12 cellular contexts compared by ENCODE assay signal in genomic region chr17:49404371-49404770, GRCh38. TPM values are rescaled to one million over a fixed set of nuclear protein-coding genes. Genes with fewer than 3 reads are reported as not detected.
DNase-seq lines count a peak whose midpoint lies in the region; ATAC-seq and TF ChIP-seq lines count a peak whose summit lies in the region.
"Had no signal": no experiment of that assay in that cellular context is flagged by ENCODE, and none has a peak within 500 bp of the region (broad histone marks: within the 10 kb centered on the region; RNA-seq: fewer than 3 reads in every experiment).

No MANE protein-coding gene starts in this region.

- H3K27me3 ChIP-seq in CD8-positive, alpha-beta T cell (ENCODE audit: insufficient read depth, low read length), result no peaks in the 10 kb centered on the region
- H3K27me3 ChIP-seq in breast epithelium (no peaks in the 10 kb centered on the region), prostate gland (replicated peaks; ENCODE audit: insufficient read depth) (no peaks in the 10 kb centered on the region), foreskin keratinocyte (no peaks in the 10 kb centered on the region)

- CTCF ChIA-PET in CD8-positive, alpha-beta T cell (lab: Charles Lee), result interaction anchor here (12.5 kb wide), 1 partner anchor 150 kb away, joined by 131 read pairs; no protein-coding TSS in a partner anchor

- peaks cover 65% of the 10 kb centered on the region for H3K36me3 Mint-ChIP-seq in CD8-positive, alpha-beta T cell
- peaks cover 59 to 66% of the 10 kb centered on the region in 2 donors for H3K36me3 Mint-ChIP-seq in CD14-positive monocyte

- peak; percentile 43 for ATAC-seq in CD8-positive, alpha-beta T cell
- ATAC-seq in HG02678 (IDR thresholded peaks at IDR 0.05; ENCODE audit: unreplicated experiment) (peak; percentile 47), foreskin keratinocyte (no peak), HG02884 (IDR thresholded peaks at IDR 0.05; ENCODE audit: unreplicated experiment) (no peak)

- no peak for TF ChIP-seq POLR2A in breast epithelium (IDR thresholded peaks at IDR 0.05)
- TF ChIP-seq POLR2A in prostate gland (IDR thresholded peaks at IDR 0.05), result no peak

- H3K4me1 ChIP-seq in CD8-positive, alpha-beta T cell (ENCODE audit: insufficient read depth, low read length), result peaks cover 31% of the 10 kb centered on the region
- peaks cover 8 to 19% of the 10 kb centered on the region in 2 donors for H3K4me1 ChIP-seq in breast epithelium
- peaks cover 11% of the 10 kb centered on the region for H3K4me1 ChIP-seq in prostate gland (replicated peaks)
- no peaks in the 10 kb centered on the region for H3K4me1 ChIP-seq in foreskin keratinocyte

- TF ChIP-seq CTCF in CD8-positive, alpha-beta T cell (IDR thresholded peaks at IDR 0.05), result no peak
- TF ChIP-seq CTCF in breast epithelium (IDR thresholded peaks at IDR 0.05) (no peak), prostate gland (IDR thresholded peaks at IDR 0.05) (no peak), foreskin keratinocyte (conservative IDR thresholded peaks at IDR 0.05) (no peak), foreskin fibroblast (IDR thresholded peaks at IDR 0.05; ENCODE audit: low read depth, low read length) (no peak), CD14-positive monocyte (IDR thresholded peaks at IDR 0.05) (no peak)

- intact Hi-C loops in CD8-positive, alpha-beta T cell (cut with DNase I, micrococcal nuclease), result no loop called here
- intact Hi-C loops in breast epithelium (cut with DNase I; ENCODE audit: low total_unique reads) (no loop called here), prostate gland (cut with DNase I) (loop anchor here (10.0 kb wide), 1 partner anchor 150 kb away; no protein-coding TSS in a partner anchor), CD14-positive monocyte (cut with micrococcal nuclease) (no loop called here)

- no peak overlapping the region for H3K4me3 ChIP-seq in CD8-positive, alpha-beta T cell (ENCODE audit: low read depth, low read length)
- H3K4me3 ChIP-seq in breast epithelium, result no peak overlapping the region
- H3K4me3 ChIP-seq in prostate gland, result no peak overlapping the region
- H3K4me3 ChIP-seq in foreskin fibroblast (ENCODE audit: low read depth in 1 of 2, low read length in 2 of 2), result no peak overlapping the region
- H3K4me3 ChIP-seq: lung had no signal

- H3K9me3 Mint-ChIP-seq in CD8-positive, alpha-beta T cell, result no peaks in the 10 kb centered on the region
- no peaks in the 10 kb centered on the region for H3K9me3 Mint-ChIP-seq in CD14-positive monocyte

- H3K4me1 Mint-ChIP-seq in CD8-positive, alpha-beta T cell (ENCODE audit: low read depth), result peaks cover 32% of the 10 kb centered on the region
- H3K4me1 Mint-ChIP-seq in CD14-positive monocyte, result peaks cover 22% of the 10 kb centered on the region

- DNase-seq in CD8-positive, alpha-beta T cell, result peak in 4 of 7 experiments; percentile 30 to 64 (median 42)
- DNase-seq in breast epithelium (ENCODE audit: low spot score in 2 of 2) (no peak), prostate gland (ENCODE audit: low spot score) (no peak), foreskin keratinocyte (no peak), foreskin fibroblast (no peak), CD14-positive monocyte (ENCODE audit: low spot score) (no peak)
- DNase-seq: NCI-H2171; stimulated activated CD4-positive, alpha-beta T cell treated with anti-CD3 and anti-CD28 coated beads, Interleukin-15, amount 100 ng/mL, for 24 hours had no signal

- H3K27ac ChIP-seq in CD8-positive, alpha-beta T cell (ENCODE audit: low read depth, low read length), result peak overlapping the region; percentile 8
- peak overlapping the region; percentile 74 to 93 for H3K27ac ChIP-seq in breast epithelium
- peak overlapping the region; percentile 84 to 87 for H3K27ac ChIP-seq in prostate gland
- H3K27ac ChIP-seq in foreskin keratinocyte, result no peak overlapping the region
- H3K27ac ChIP-seq: C4-2B had no signal

- H3K9me3 ChIP-seq in CD8-positive, alpha-beta T cell (ENCODE audit: low read length), result no peaks in the 10 kb centered on the region
- H3K9me3 ChIP-seq in breast epithelium (no peaks in the 10 kb centered on the region), prostate gland (no peaks in the 10 kb centered on the region)

- H3K36me3 ChIP-seq in CD8-positive, alpha-beta T cell (ENCODE audit: insufficient read depth, low read length), result peaks cover 36% of the 10 kb centered on the region
- H3K36me3 ChIP-seq in breast epithelium, result peaks cover 8% of the 10 kb centered on the region
- H3K36me3 ChIP-seq in prostate gland, result peaks cover 6 to 9% of the 10 kb centered on the region in 2 donors

- WGBS in prostate gland, result 80% methylated on average over 12 of the region's 12 CpGs

- H3K27me3 Mint-ChIP-seq in CD8-positive, alpha-beta T cell (ENCODE audit: low read depth), result no peaks in the 10 kb centered on the region
- H3K27me3 Mint-ChIP-seq in CD14-positive monocyte (ENCODE audit: low read depth in 3 of 3), result peaks cover 0 to 2% (median 1%) of the 10 kb centered on the region in 3 donors

- peak overlapping the region; percentile 44 for H3K4me3 Mint-ChIP-seq in CD8-positive, alpha-beta T cell
- H3K4me3 Mint-ChIP-seq in CD14-positive monocyte, result no peak overlapping the region

- POLR2A ChIA-PET in CD8-positive, alpha-beta T cell (lab: Charles Lee), result no interaction called here

- H3K27ac Mint-ChIP-seq in CD8-positive, alpha-beta T cell, result peak overlapping the region; percentile 89
- no peak overlapping the region for H3K27ac Mint-ChIP-seq in CD14-positive monocyte

RNA-seq across cellular contexts. Expression of gene PHB1, which starts 10.3 kb away (rescaled TPM):
- 10 to 100 TPM; 26.3 to 27.0 TPM for total RNA-seq in CD8-positive, alpha-beta T cell
- total RNA-seq in breast epithelium (100 to 1,000 TPM; 100 to 110 (median 108) TPM), prostate gland (100 to 1,000 TPM; 105 to 135 TPM), foreskin keratinocyte (209 and 244 TPM in 2 replicates)
- polyA plus RNA-seq in foreskin keratinocyte (328 and 360 TPM in 2 replicates), CD14-positive monocyte (10 to 100 TPM; 83.9 to 89.2 TPM)

RNA-seq across cellular contexts. Expression of gene ZNF652, which starts 42.3 kb away (rescaled TPM):
- total RNA-seq in CD8-positive, alpha-beta T cell, result 10 to 100 TPM; 28.1 to 28.6 TPM
- 100 to 1,000 TPM in 1 of 3 donors, 10 to 100 TPM in 2; 34.2 to 157 (median 72.4) TPM for total RNA-seq in breast epithelium
- 10 to 100 TPM; 59.7 to 88.5 TPM for total RNA-seq in prostate gland
- total RNA-seq in foreskin keratinocyte, result 13.2 and 13.8 TPM in 2 replicates
- polyA plus RNA-seq in foreskin keratinocyte, result 5.8 and 6.0 TPM in 2 replicates
- polyA plus RNA-seq in CD14-positive monocyte, result 10 to 100 TPM; 16.9 to 19.8 TPM

Comparison
In these comparisons a context has a peak if more than half of its experiments do, and no peak if none do; other contexts are left out.
1. ATAC-seq: peak in CD8-positive, alpha-beta T cell (single experiment) and HG02678 (single experiment); none in foreskin keratinocyte (single experiment) and HG02884 (single experiment).
2. DNase-seq: peak in CD8-positive, alpha-beta T cell (4 of 7); none in breast epithelium (0 of 2), prostate gland (single experiment), foreskin keratinocyte (0 of 2), foreskin fibroblast (0 of 2) and CD14-positive monocyte (single experiment).